8 cellular contexts compared by ENCODE assay signal in genomic region chr10:45374451-45375052, GRCh38. TPM values are rescaled to one million over a fixed set of nuclear protein-coding genes. Genes with fewer than 3 reads are reported as not detected.
DNase-seq lines count a peak whose midpoint lies in the region; ATAC-seq and TF ChIP-seq lines count a peak whose summit lies in the region.

No MANE protein-coding gene starts in this region.

- no TSS peak for BruUV-seq in Panc1 (replicated peaks; lab: Mats Ljungman, UMichigan)

- DNase-seq in Panc1 (ENCODE audit: low read depth, low spot score) (no peak), left ventricle myocardium superior (no peak)
- no peak for DNase-seq in activated effector memory CD4-positive, alpha-beta T cell treated with anti-CD3 and anti-CD28 coated beads, Interleukin-2, amount 50 U/mL, for 16 hours

- in situ Hi-C loops in Panc1 (cut with HindIII; ENCODE audit: low pct_unique_long_range_greater_than_20kb, low sequenced_read_pairs): no loop called here

- H3K27ac ChIP-seq in BLaER1 treated with 17β-estradiol and CSF1 and Interleukin-3, amounts not matched to agents 10 nM and 100 nM: peak overlapping the region; percentile 56 to 91 (median 85); a peak in 21 of 22 replicates
- H3K27ac ChIP-seq in Panc1 (ENCODE audit: low read length): no peak overlapping the region

- POLR2A ChIA-PET in Panc1 (lab: Charles Lee): no interaction called here

- no peaks in the 10 kb centered on the region for H3K9me3 ChIP-seq in BLaER1 treated with 17β-estradiol and CSF1 and Interleukin-3, amounts not matched to agents 10 nM and 100 nM (replicated peaks in 1 of 11)
- H3K9me3 ChIP-seq in Panc1 (ENCODE audit: control insufficient read depth, insufficient read depth, low read depth, low read length) (no peaks in the 10 kb centered on the region), skeletal muscle satellite cell (replicated peaks; ENCODE audit: low read length) (no peaks in the 10 kb centered on the region)

- H3K36me3 ChIP-seq in BLaER1 treated with 17β-estradiol and CSF1 and Interleukin-3, amounts not matched to agents 10 nM and 100 nM: peaks cover 0 to 46% (median 26%) of the 10 kb centered on the region in 11 experiments; a peak in 16 of 22 replicates
- no peaks in the 10 kb centered on the region for H3K36me3 ChIP-seq in Panc1 (ENCODE audit: control insufficient read depth, insufficient read depth, low read length)
- no peaks in the 10 kb centered on the region for H3K36me3 ChIP-seq in skeletal muscle satellite cell (ENCODE audit: insufficient read depth, low read length)

- CTCF ChIA-PET in Panc1 (lab: Charles Lee): no interaction called here

- peak; percentile 14 for ATAC-seq in GM19452 (IDR thresholded peaks at IDR 0.05; ENCODE audit: unreplicated experiment)
- 0 out of 2 replicates have a peak, but pooled peaks have one; percentile 3 for ATAC-seq in Panc1
- peak; percentile 6 for ATAC-seq in left ventricle myocardium superior
- ATAC-seq in HG03565 (IDR thresholded peaks at IDR 0.05; ENCODE audit: unreplicated experiment): no peak
- ATAC-seq in HG03469 (IDR thresholded peaks at IDR 0.05; ENCODE audit: unreplicated experiment): no peak

- TF ChIP-seq CTCF in Panc1 (IDR thresholded peaks at IDR 0.05): no peak

- H3K4me3 ChIP-seq in BLaER1 treated with 17β-estradiol and CSF1 and Interleukin-3, amounts not matched to agents 10 nM and 100 nM: peak overlapping the region; percentile 69 to 99 (median 92)
- peak overlapping the region; percentile 11 to 16; a peak in 2 of 4 replicates for H3K4me3 ChIP-seq in Panc1 (ENCODE audit: low read depth in 2 of 2, low read length in 2 of 2)
- H3K4me3 ChIP-seq in skeletal muscle satellite cell (ENCODE audit: low read length): no peak overlapping the region

- peak overlapping the region; percentile 79 to 89 (median 87) for H3K9ac ChIP-seq in BLaER1 treated with 17β-estradiol and CSF1 and Interleukin-3, amounts not matched to agents 10 nM and 100 nM
- H3K9ac ChIP-seq in skeletal muscle satellite cell (ENCODE audit: low read depth, low read length): no peak overlapping the region

- peak overlapping the region; percentile 90 to 99 (median 98) for H3K4me2 ChIP-seq in BLaER1 treated with 17β-estradiol and CSF1 and Interleukin-3, amounts not matched to agents 10 nM and 100 nM
- H3K4me2 ChIP-seq in skeletal muscle satellite cell (ENCODE audit: low read length): peak overlapping the region; percentile 54

- H4K20me1 ChIP-seq in BLaER1 treated with 17β-estradiol and CSF1 and Interleukin-3, amounts not matched to agents 10 nM and 100 nM: peaks cover 0 to 16% (median 9%) of the 10 kb centered on the region in 11 experiments; a peak in 15 of 22 replicates

- H3K27me3 ChIP-seq in BLaER1 treated with 17β-estradiol and CSF1 and Interleukin-3, amounts not matched to agents 10 nM and 100 nM: peaks cover 0 to 5% (median 0%) of the 10 kb centered on the region in 11 experiments; a peak in 2 of 22 replicates
- H3K27me3 ChIP-seq in Panc1 (ENCODE audit: control insufficient read depth, insufficient read depth, low read length) (peaks cover 42% of the 10 kb centered on the region), skeletal muscle satellite cell (ENCODE audit: control insufficient read depth, insufficient read depth, low read length) (peaks cover 57% of the 10 kb centered on the region)

- H3K4me1 ChIP-seq in BLaER1 treated with 17β-estradiol and CSF1 and Interleukin-3, amounts not matched to agents 10 nM and 100 nM: peaks cover 79 to 96% (median 86%) of the 10 kb centered on the region in 10 experiments
- H3K4me1 ChIP-seq in Panc1 (ENCODE audit: control insufficient read depth, insufficient read depth, low read length): no peaks in the 10 kb centered on the region
- no peaks in the 10 kb centered on the region for H3K4me1 ChIP-seq in skeletal muscle satellite cell (ENCODE audit: control insufficient read depth, insufficient read depth, low read length)

- intact Hi-C loops in Panc1 (cut with micrococcal nuclease; ENCODE audit: unreplicated experiment) (no loop called here), left ventricle myocardium superior (cut with micrococcal nuclease) (no loop called here)

RNA-seq across cellular contexts. Expression of gene ALOX5, which starts 0.5 kb away (rescaled TPM):
- total RNA-seq in Panc1 (2021; ENCODE audit: unreplicated experiment) (0.82 TPM), left ventricle myocardium superior (4.5 TPM)
- not detected for polyA plus RNA-seq in Panc1 (2012; ENCODE audit: insufficient read length)
- not detected in 2 replicates for total RNA-seq in skeletal muscle satellite cell (2012; rRNA removed)

RNA-seq across cellular contexts. Expression of gene OR13A1, which starts 59.1 kb away (rescaled TPM):
- not detected for total RNA-seq in Panc1 (2021; ENCODE audit: unreplicated experiment)
- polyA plus RNA-seq in Panc1 (2012; ENCODE audit: insufficient read length): not detected
- total RNA-seq in left ventricle myocardium superior: not detected
- not detected in 2 replicates for total RNA-seq in skeletal muscle satellite cell (2012; rRNA removed)

Comparison
In these comparisons a context has a peak if more than half of its experiments do, and no peak if none do; other contexts are left out.
1. ATAC-seq: peak in GM19452 (single experiment), Panc1 (single experiment) and left ventricle myocardium superior (single experiment); none in HG03565 (single experiment) and HG03469 (single experiment).